ENCODE assay signal across 16 cellular contexts in genomic region chr2:159126653-159127052, GRCh38.
DNase-seq lines count a peak whose midpoint lies in the region; ATAC-seq and TF ChIP-seq lines count a peak whose summit lies in the region.
"Had no signal": no experiment of that assay in that cellular context is flagged by ENCODE, and none has a peak within 500 bp of the region (broad histone marks: within the 10 kb centered on the region; RNA-seq: fewer than 3 reads in every experiment).

No MANE protein-coding gene starts in this region.

- intact Hi-C loops in upper lobe of right lung (cut with DNase I): no loop called here

- no peak for TF ChIP-seq CTCF in astrocyte of the cerebellum (IDR thresholded peaks at IDR 0.05; ENCODE audit: low read depth, low read length, missing control alignments)
- TF ChIP-seq CTCF in fibroblast of villous mesenchyme (IDR thresholded peaks at IDR 0.05; ENCODE audit: insufficient read depth, low read depth, low read length): no peak
- no peak for TF ChIP-seq CTCF in upper lobe of right lung (IDR thresholded peaks at IDR 0.05)

- H3K4me1 Mint-ChIP-seq in CD8-positive, alpha-beta memory T cell: peaks cover 11 to 24% (median 22%) of the 10 kb centered on the region in 3 donors
- H3K4me1 Mint-ChIP-seq: activated T-helper 17 cell treated with anti-CD3 and anti-CD28 coated beads, Interleukin-2, amount 50 U/mL, for 72 hours had no signal

- no peak for ATAC-seq in upper lobe of right lung
- ATAC-seq: activated T-helper 17 cell treated with anti-CD3 and anti-CD28 coated beads, Interleukin-2, amount 50 U/mL, for 72 hours; esophagus mucosa; K562; left ventricle myocardium superior had no signal

- H3K27ac ChIP-seq in upper lobe of right lung: peak overlapping the region; percentile 26
- H3K27ac ChIP-seq in CD8-positive, alpha-beta memory T cell (ENCODE audit: low read depth, low read length): no peak overlapping the region
- H3K27ac ChIP-seq: adrenal gland, parathyroid adenoma had no signal

- POLR2A ChIA-PET in CD8-positive, alpha-beta memory T cell (lab: Charles Lee): no interaction called here

- H3K36me3 ChIP-seq in upper lobe of right lung: no peaks in the 10 kb centered on the region
- no peaks in the 10 kb centered on the region for H3K36me3 ChIP-seq in CD8-positive, alpha-beta memory T cell (ENCODE audit: insufficient read depth, low read length)
- H3K36me3 ChIP-seq: adrenal gland had no signal

- H3K9me3 ChIP-seq in upper lobe of right lung: no peaks in the 10 kb centered on the region
- no peaks in the 10 kb centered on the region for H3K9me3 ChIP-seq in CD8-positive, alpha-beta memory T cell (ENCODE audit: low read length)
- H3K9me3 ChIP-seq: adrenal gland had no signal

- no peaks in the 10 kb centered on the region for H3K27me3 ChIP-seq in upper lobe of right lung
- H3K27me3 ChIP-seq in CD8-positive, alpha-beta memory T cell (ENCODE audit: insufficient read depth, low read length, poor library complexity, severe bottlenecking): no peaks in the 10 kb centered on the region
- H3K27me3 ChIP-seq: adrenal gland had no signal

- peak; percentile 75 for DNase-seq in HCEC 1CT
- peak; percentile 91 for DNase-seq in astrocyte of the cerebellum (ENCODE audit: low read depth)
- peak; percentile 84 for DNase-seq in fibroblast of villous mesenchyme (ENCODE audit: low read depth)
- DNase-seq in upper lobe of right lung: no peak
- no peak for DNase-seq in CD8-positive, alpha-beta memory T cell
- DNase-seq in NCI-H69 (lab: John Stamatoyannopoulos, UW): no peak
- no peak for DNase-seq in HT-29 (ENCODE audit: low spot score)
- DNase-seq: adrenal gland; CD4-positive, CD25-positive, alpha-beta regulatory T cell; left ventricle myocardium superior; NCI-H1092 treated with DMSO at 0.1 percent for 48 hours had no signal

- H3K9me3 Mint-ChIP-seq in CD8-positive, alpha-beta memory T cell: no peaks in the 10 kb centered on the region
- H3K9me3 Mint-ChIP-seq: activated T-helper 17 cell treated with anti-CD3 and anti-CD28 coated beads, Interleukin-2, amount 50 U/mL, for 72 hours had no signal

- no peak overlapping the region for H3K4me3 ChIP-seq in astrocyte of the cerebellum (ENCODE audit: low read depth, low read length)
- no peak overlapping the region for H3K4me3 ChIP-seq in fibroblast of villous mesenchyme (ENCODE audit: low read depth, low read length)
- H3K4me3 ChIP-seq in upper lobe of right lung: no peak overlapping the region
- no peak overlapping the region for H3K4me3 ChIP-seq in CD8-positive, alpha-beta memory T cell (ENCODE audit: low read length)
- H3K4me3 ChIP-seq: adrenal gland, K562, skin epidermis had no signal

- CTCF ChIA-PET in CD8-positive, alpha-beta memory T cell (lab: Charles Lee): no interaction called here

- in situ Hi-C loops in astrocyte of the cerebellum (cut with HindIII; ENCODE audit: low sequenced_read_pairs): no loop called here

- H3K4me1 ChIP-seq in upper lobe of right lung: peaks cover 40% of the 10 kb centered on the region
- H3K4me1 ChIP-seq in CD8-positive, alpha-beta memory T cell (ENCODE audit: insufficient read depth, low read length): peaks cover 14% of the 10 kb centered on the region

- H3K27ac Mint-ChIP-seq in CD8-positive, alpha-beta memory T cell: peak overlapping the region in 1 of 8 donors; percentile 7
- H3K27ac Mint-ChIP-seq: activated T-helper 17 cell treated with anti-CD3 and anti-CD28 coated beads, Interleukin-2, amount 50 U/mL, for 72 hours; CD4-positive, CD25-positive, alpha-beta regulatory T cell had no signal

- H3K4me3 Mint-ChIP-seq in CD8-positive, alpha-beta memory T cell: no peak overlapping the region
- H3K4me3 Mint-ChIP-seq: activated T-helper 17 cell treated with anti-CD3 and anti-CD28 coated beads, Interleukin-2, amount 50 U/mL, for 72 hours; CD4-positive, CD25-positive, alpha-beta regulatory T cell had no signal

- H3K27me3 Mint-ChIP-seq in CD8-positive, alpha-beta memory T cell: peaks cover 0 to 3% of the 10 kb centered on the region in 2 donors
- H3K27me3 Mint-ChIP-seq: activated T-helper 17 cell treated with anti-CD3 and anti-CD28 coated beads, Interleukin-2, amount 50 U/mL, for 72 hours; CD4-positive, CD25-positive, alpha-beta regulatory T cell had no signal

- H3K36me3 Mint-ChIP-seq in CD8-positive, alpha-beta memory T cell: no peaks in the 10 kb centered on the region
- H3K36me3 Mint-ChIP-seq: CD4-positive, CD25-positive, alpha-beta regulatory T cell had no signal

Comparison
In these comparisons a context has a peak if more than half of its experiments do, and no peak if none do; other contexts are left out.
1. DNase-seq: peak in HCEC 1CT (single experiment), astrocyte of the cerebellum (single experiment) and fibroblast of villous mesenchyme (single experiment); none in upper lobe of right lung (single experiment), CD8-positive, alpha-beta memory T cell (0 of 5), NCI-H69 (single experiment) and HT-29 (single experiment).